ENCODE assay signal across 18 cellular contexts in the genomic region with DNA sequence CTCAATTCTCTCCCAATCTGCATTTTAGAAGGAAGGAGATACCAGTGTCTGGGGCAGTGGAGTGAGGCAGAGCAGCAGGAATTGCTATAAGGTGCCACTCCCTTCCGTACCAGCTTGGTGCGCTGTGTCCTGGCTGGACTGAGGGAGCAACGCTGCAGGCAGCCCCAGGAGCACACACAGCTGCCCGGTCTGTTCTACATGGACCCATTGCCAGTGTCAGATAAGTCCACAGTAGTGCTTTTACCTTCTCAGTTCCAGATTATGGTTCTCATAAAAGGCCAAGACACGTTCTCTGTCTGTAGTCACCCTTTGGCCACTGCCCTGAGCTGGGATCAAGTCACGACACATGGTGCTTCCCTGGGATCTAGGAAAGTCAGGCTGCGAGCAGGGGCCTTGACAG. TPM values are rescaled to one million over a fixed set of nuclear protein-coding genes. Genes with fewer than 3 reads are reported as not detected.
DNase-seq lines count a peak whose midpoint lies in the region; ATAC-seq, FAIRE-seq and TF ChIP-seq lines count a peak whose summit lies in the region.
"Had no signal": no experiment of that assay in that cellular context is flagged by ENCODE, and none has a peak within 500 bp of the region (broad histone marks: within the 10 kb centered on the region; RNA-seq: fewer than 3 reads in every experiment).

No MANE protein-coding gene starts in this region.

- H3K36me3 Mint-ChIP-seq in WTC11 (no peaks in the 10 kb centered on the region), nephron progenitor cell (ENCODE audit: low read depth) (no peaks in the 10 kb centered on the region)
- H3K36me3 Mint-ChIP-seq: CD8-positive, alpha-beta memory T cell had no signal

- H3K27ac ChIP-seq in HepG2 (ENCODE audit: extremely low read length, insufficient read depth, low read length) (no peak overlapping the region), right lobe of liver (no peak overlapping the region)
- H3K27ac ChIP-seq: BLaER1, GM23248 had no signal

- H3K27me3 ChIP-seq in HepG2 (ENCODE audit: control insufficient read depth in 1 of 2, insufficient read depth in 2 of 2, low read length in 2 of 2) (peaks cover 0 to 10% of the 10 kb centered on the region in 2 experiments; a peak in 2 of 5 replicates), right lobe of liver (no peaks in the 10 kb centered on the region)
- H3K27me3 ChIP-seq: BLaER1 had no signal

- WGBS in HepG2 (ENCODE audit: low lambda C conversion rate): 57% methylated on average over 3 of the region's 7 CpGs
- 80% methylated on average over 1 of the region's 7 CpGs for WGBS in right lobe of liver (ENCODE audit: insufficient coverage, low coverage, low lambda C conversion rate, missing lambda C conversion rate)

- CTCF ChIA-PET in HepG2 (lab: Yijun Ruan, JAX; ENCODE audit: low intra/inter-chr PET ratio, low total read pairs) (no interaction called here), WTC11 (lab: Charles Lee) (interaction anchor here (0.6 to 1.8 kb wide), 6 partner anchors 9 to 404 kb away, joined by 3 to 9 read pairs (median 3); no protein-coding TSS in a partner anchor)

- FAIRE-seq in HepG2 (lab: Jason Lieb, UNC): no peak
- FAIRE-seq: GM12878, GM18507 had no signal

- H3K79me2 ChIP-seq in HepG2 (ENCODE audit: insufficient read depth, low read length): no peaks in the 10 kb centered on the region

- no TSS peak for BruUV-seq in HepG2 (replicated peaks; lab: Mats Ljungman, UMichigan)

- H3K36me3 ChIP-seq in HepG2 (replicated peaks in 1 of 2; ENCODE audit: control insufficient read depth in 1 of 2, insufficient read depth in 2 of 2, low read length in 2 of 2) (no peaks in the 10 kb centered on the region), right lobe of liver (no peaks in the 10 kb centered on the region)
- H3K36me3 ChIP-seq: BLaER1, HAP-1 had no signal

- H3K4me1 Mint-ChIP-seq in WTC11 (peaks cover 15% of the 10 kb centered on the region), nephron progenitor cell (peaks cover 14% of the 10 kb centered on the region)

- peaks cover 4% of the 10 kb centered on the region for H3K27me3 Mint-ChIP-seq in WTC11 (ENCODE audit: low read depth)
- peaks cover 57% of the 10 kb centered on the region for H3K27me3 Mint-ChIP-seq in nephron progenitor cell (ENCODE audit: low read depth, poor library complexity)

- TF ChIP-seq EP300 in HepG2 (IDR thresholded peaks at IDR 0.05; ENCODE audit: low read depth in 2 of 2, low read length in 2 of 2): no peak
- TF ChIP-seq EP300 in HepG2 (CRISPR knock-in tag; IDR thresholded peaks at IDR 0.05; ENCODE audit: borderline replicate concordance): no peak

- POLR2A ChIA-PET in HepG2 (lab: Yijun Ruan, JAX): no interaction called here
- POLR2A ChIA-PET in WTC11 (lab: Charles Lee): no interaction called here

- H3K27ac Mint-ChIP-seq in WTC11 (no peak overlapping the region), nephron progenitor cell (no peak overlapping the region)
- H3K27ac Mint-ChIP-seq: CD8-positive, alpha-beta memory T cell had no signal

- H3K4me1 ChIP-seq in HepG2 (ENCODE audit: insufficient read depth, low read length): peaks cover 13% of the 10 kb centered on the region
- no peaks in the 10 kb centered on the region for H3K4me1 ChIP-seq in right lobe of liver
- H3K4me1 ChIP-seq: BLaER1, Caco-2, HAP-1 had no signal

- H3K9me3 Mint-ChIP-seq in WTC11: 0 out of 2 replicates have a peak, but pooled peaks cover 7% of the 10 kb centered on the region
- H3K9me3 Mint-ChIP-seq in nephron progenitor cell: no peaks in the 10 kb centered on the region

- in situ Hi-C loops in HepG2 (cut with HindIII; ENCODE audit: extremely low pct_ligation_motif_present, low pct_unique_long_range_greater_than_20kb): no loop called here

- H3K4me3 ChIP-seq in HepG2 (replicated peaks in 1 of 3; ENCODE audit: insufficient read depth in 1 of 3, low read depth in 2 of 3, low read length in 3 of 3) (no peak overlapping the region), right lobe of liver (no peak overlapping the region)
- H3K4me3 ChIP-seq: BLaER1, GM12878, GM23248, HAP-1 had no signal

- no peak for TF ChIP-seq POLR2A in HepG2 (IDR thresholded peaks at IDR 0.05; ENCODE audit: insufficient read depth in 1 of 2, low read depth in 2 of 2, low read length in 2 of 2)
- TF ChIP-seq POLR2A in right lobe of liver (IDR thresholded peaks at IDR 0.05): no peak

- H2AFZ ChIP-seq in HepG2 (ENCODE audit: low read length): no peak overlapping the region
- H2AFZ ChIP-seq: GM23248 had no signal

- H3K4me3 Mint-ChIP-seq in WTC11 (no peak overlapping the region), nephron progenitor cell (peak overlapping the region; percentile 30)
- H3K4me3 Mint-ChIP-seq: CD8-positive, alpha-beta memory T cell had no signal

- TF ChIP-seq RAD21 in HepG2 (CRISPR knock-in tag; IDR thresholded peaks at IDR 0.05): no peak

- H3K9ac ChIP-seq in HepG2 (ENCODE audit: insufficient read depth, low read depth, low read length): no peak overlapping the region
- H3K9ac ChIP-seq: BLaER1, GM23248 had no signal

- ATAC-seq in HepG2: peak; percentile 72
- ATAC-seq in right lobe of liver: no peak
- peak; percentile 73 for ATAC-seq in WTC11
- ATAC-seq: GM12878 had no signal

- no peak for TF ChIP-seq CTCF in HepG2 (CRISPR knock-in tag; IDR thresholded peaks at IDR 0.05)
- TF ChIP-seq CTCF in right lobe of liver (IDR thresholded peaks at IDR 0.05): no peak
- no peak for TF ChIP-seq CTCF in WTC11 (IDR thresholded peaks at IDR 0.05)
- TF ChIP-seq CTCF in nephron progenitor cell (IDR thresholded peaks at IDR 0.05): no peak

- H3K9me3 ChIP-seq in HepG2 (ENCODE audit: low read length) (no peaks in the 10 kb centered on the region), right lobe of liver (no peaks in the 10 kb centered on the region)
- H3K9me3 ChIP-seq: BLaER1, Caco-2, HAP-1 had no signal

- intact Hi-C loops in HepG2 (cut with micrococcal nuclease; ENCODE audit: unreplicated experiment) (no loop called here), right lobe of liver (cut with DNase I) (no loop called here)

- H3K4me2 ChIP-seq in HepG2 (ENCODE audit: low read depth, low read length): 0 out of 2 replicates have a peak overlapping the region, but pooled peaks have one; percentile 36
- H3K4me2 ChIP-seq: BLaER1 had no signal

- DNase-seq in HepG2 (ENCODE audit: low spot score) (no peak), right lobe of liver (no peak), WTC11 (ENCODE audit: low spot score) (peak; percentile 15), nephron progenitor cell (peak; percentile 5), activated gamma-delta T cell (lab: John Stamatoyannopoulos, UW) (no peak), GDM1 (lab: John Stamatoyannopoulos, UW) (no peak), NCI-H2029 (lab: John Stamatoyannopoulos, UW) (no peak)
- DNase-seq: 8988T; AML-193; Caco-2; CD8-positive, alpha-beta memory T cell; DND-41; GM23248 had no signal

- H4K20me1 ChIP-seq in HepG2 (ENCODE audit: insufficient read depth, low read length): no peaks in the 10 kb centered on the region
- H4K20me1 ChIP-seq: BLaER1 had no signal

TF ChIP-seq in HepG2, 621 proteins besides CTCF, POLR2A, EP300 and RAD21 (continues in another document):
- TF ChIP-seq ZNF629 (CRISPR knock-in tag; conservative IDR thresholded peaks at IDR 0.05): peak; percentile 50; the same call in 1 of the 2 replicates
- TF ChIP-seq, protein P1, sequence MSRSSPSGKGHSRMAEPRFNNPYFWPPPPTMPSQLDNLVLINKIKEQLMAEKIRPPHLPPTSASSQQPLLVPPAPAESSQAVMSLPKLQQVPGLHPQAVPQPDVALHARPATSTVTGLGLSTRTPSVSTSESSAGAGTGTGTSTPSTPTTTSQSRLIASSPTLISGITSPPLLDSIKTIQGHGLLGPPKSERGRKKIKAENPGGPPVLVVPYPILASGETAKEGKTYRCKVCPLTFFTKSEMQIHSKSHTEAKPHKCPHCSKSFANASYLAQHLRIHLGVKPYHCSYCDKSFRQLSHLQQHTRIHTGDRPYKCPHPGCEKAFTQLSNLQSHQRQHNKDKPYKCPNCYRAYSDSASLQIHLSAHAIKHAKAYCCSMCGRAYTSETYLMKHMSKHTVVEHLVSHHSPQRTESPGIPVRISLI (CRISPR knock-in tag; IDR thresholded peaks at IDR 0.05; ENCODE audit: borderline replicate concordance): no peak

TF ChIP-seq in WTC11, 78 proteins besides CTCF, POLR2A, EP300 and RAD21 (continues in another document):
- TF ChIP-seq, protein P2, sequence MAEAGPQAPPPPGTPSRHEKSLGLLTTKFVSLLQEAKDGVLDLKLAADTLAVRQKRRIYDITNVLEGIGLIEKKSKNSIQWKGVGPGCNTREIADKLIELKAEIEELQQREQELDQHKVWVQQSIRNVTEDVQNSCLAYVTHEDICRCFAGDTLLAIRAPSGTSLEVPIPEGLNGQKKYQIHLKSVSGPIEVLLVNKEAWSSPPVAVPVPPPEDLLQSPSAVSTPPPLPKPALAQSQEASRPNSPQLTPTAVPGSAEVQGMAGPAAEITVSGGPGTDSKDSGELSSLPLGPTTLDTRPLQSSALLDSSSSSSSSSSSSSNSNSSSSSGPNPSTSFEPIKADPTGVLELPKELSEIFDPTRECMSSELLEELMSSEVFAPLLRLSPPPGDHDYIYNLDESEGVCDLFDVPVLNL (CRISPR knock-in tag; IDR thresholded peaks at IDR 0.05; ENCODE audit: borderline replicate concordance, low read depth): no peak
- TF ChIP-seq ZNF671 (CRISPR knock-in tag; IDR thresholded peaks at IDR 0.05): no peak

RNA-seq across cellular contexts. Expression of a gene that starts 44.1 kb away (rescaled TPM):
- total RNA-seq in HepG2 (2016; rRNA removed; fragmentation: Illumina TruSeq; extraction: Trizol): not detected in 2 replicates
- total RNA-seq in HepG2 (2016; cell fraction: cytosol; rRNA removed; fragmentation: Illumina TruSeq; extraction: Trizol; ENCODE audit: low read depth): not detected in 2 replicates
- not detected in 2 replicates for total RNA-seq in HepG2 (2016; cell fraction: insoluble cytoplasmic fraction; rRNA removed; fragmentation: Illumina TruSeq; extraction: Trizol)
- not detected in 2 replicates for total RNA-seq in HepG2 (2016; cell fraction: membrane; rRNA removed; fragmentation: Illumina TruSeq; extraction: Trizol)
- total RNA-seq in HepG2 (2016; cell fraction: nucleus; rRNA removed; fragmentation: Illumina TruSeq; extraction: Trizol): not detected in 2 replicates
- polyA plus RNA-seq in HepG2 (2011; rRNA removed): not detected in 2 replicates
- polyA plus RNA-seq in HepG2 (2011; cell fraction: cytosol; rRNA removed): not detected in 2 replicates
- polyA plus RNA-seq in HepG2 (2011; cell fraction: nucleus; rRNA removed): not detected in 2 replicates
- polyA plus RNA-seq in HepG2 (2012): not detected in 2 replicates
- not detected in 2 replicates for polyA plus RNA-seq in HepG2 (2016; cell fraction: cytosol; fragmentation: Illumina TruSeq; extraction: Trizol; ENCODE audit: low read depth)
- polyA plus RNA-seq in HepG2 (2016; cell fraction: insoluble cytoplasmic fraction; fragmentation: Illumina TruSeq; extraction: Trizol; ENCODE audit: low read depth): not detected in 2 replicates
- polyA plus RNA-seq in HepG2 (2016; cell fraction: membrane; fragmentation: Illumina TruSeq; extraction: Trizol; ENCODE audit: low read depth): not detected in 2 replicates
- not detected in 2 replicates for polyA plus RNA-seq in HepG2 (2016; cell fraction: nucleus; fragmentation: Illumina TruSeq; extraction: Trizol; ENCODE audit: insufficient read depth, low read depth)
- not detected in 2 replicates for polyA minus RNA-seq in HepG2 (2011; rRNA and poly(A)+ RNA removed; ENCODE audit: low replicate concordance)
- not detected in 2 replicates for polyA minus RNA-seq in HepG2 (2011; cell fraction: cytosol; rRNA and poly(A)+ RNA removed)
- polyA minus RNA-seq in HepG2 (2011; cell fraction: nucleus; rRNA and poly(A)+ RNA removed): not detected in 2 replicates
- not detected for total RNA-seq in right lobe of liver
- total RNA-seq in WTC11 (2021): not detected in 3 replicates
- total RNA-seq: Caco-2; CD8-positive, alpha-beta memory T cell; GM12878; GM23248; HT-29 had no signal
- polyA plus RNA-seq: CD8-positive, alpha-beta memory T cell; GM12878; GM23248 had no signal

Comparison
In these comparisons a context has a peak if more than half of its experiments do, and no peak if none do; other contexts are left out.
1. ATAC-seq: peak in HepG2 (single experiment) and WTC11 (single experiment); none in right lobe of liver (0 of 4).
2. DNase-seq: peak in WTC11 (single experiment) and nephron progenitor cell (single experiment); none in HepG2 (single experiment), right lobe of liver (0 of 3), activated gamma-delta T cell (single experiment), GDM1 (single experiment) and NCI-H2029 (single experiment).